Comparison of ENCODE assay signal across 14 cellular contexts in the genomic region with DNA sequence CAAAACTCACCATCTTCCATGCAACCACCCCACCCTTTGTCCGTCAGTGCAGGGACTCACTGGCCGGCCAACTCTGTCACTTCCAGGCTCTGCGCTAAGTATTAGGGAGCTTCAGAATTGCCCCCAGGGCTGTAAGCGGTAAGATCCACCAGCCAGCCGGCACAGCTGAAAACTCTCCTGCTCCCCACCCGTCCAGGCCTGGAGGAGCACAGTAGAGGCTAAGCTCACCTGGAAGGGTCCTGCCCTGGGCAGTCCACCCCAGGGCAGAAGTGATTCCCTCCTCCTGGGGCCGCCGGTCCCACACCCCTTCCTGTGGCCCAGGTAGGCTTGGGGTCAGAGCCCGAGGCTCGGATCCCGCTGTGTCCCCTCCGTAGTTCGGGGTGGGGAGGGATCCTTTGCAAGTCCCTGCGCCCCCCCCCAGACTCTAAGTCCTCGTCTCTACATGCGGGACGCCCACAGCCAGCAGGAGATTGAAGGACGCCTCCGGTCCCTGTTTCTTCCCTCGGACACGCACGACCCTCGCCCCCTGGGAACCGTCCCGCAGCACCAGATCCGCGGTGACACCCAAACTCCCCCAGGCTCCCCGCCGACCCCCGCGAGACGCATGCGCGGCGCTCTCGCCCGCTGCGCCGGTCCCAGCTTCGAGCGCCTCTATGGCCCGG.
DNase-seq lines count a peak whose midpoint lies in the region; ATAC-seq, FAIRE-seq and TF ChIP-seq lines count a peak whose summit lies in the region.
"Had no signal": no experiment of that assay in that cellular context is flagged by ENCODE, and none has a peak within 500 bp of the region (broad histone marks: within the 10 kb centered on the region; RNA-seq: fewer than 3 reads in every experiment).

No MANE protein-coding gene starts in this region.

- peak overlapping the region; percentile 67 for H3K4me2 ChIP-seq in A549
- H3K4me2 ChIP-seq: BLaER1 treated with 17β-estradiol and CSF1 and Interleukin-3, amounts not matched to agents 10 nM and 100 nM had no signal

- DNase-seq in A549 (ENCODE audit: low read depth in 1 of 2, low spot score in 1 of 2) (no peak), Panc1 (ENCODE audit: low read depth, low spot score) (no peak), esophagus squamous epithelium (lab: John Stamatoyannopoulos, UW) (no peak), DMS114 treated with DMSO at 0.1 percent for 48 hours (lab: John Stamatoyannopoulos, UW; ENCODE audit: unreplicated experiment) (no peak), DMS 273 (lab: John Stamatoyannopoulos, UW; ENCODE audit: unreplicated experiment) (no peak)
- DNase-seq: GM23248, IMR-90, T-helper 1 cell had no signal

- no peak overlapping the region for H3K4me3 Mint-ChIP-seq in nephron

- peaks cover 50% of the 10 kb centered on the region for H3K4me1 Mint-ChIP-seq in nephron

- H3K36me3 ChIP-seq in Panc1 (ENCODE audit: control insufficient read depth, insufficient read depth, low read length) (no peaks in the 10 kb centered on the region), esophagus squamous epithelium (no peaks in the 10 kb centered on the region)
- H3K36me3 ChIP-seq: BLaER1 treated with 17β-estradiol and CSF1 and Interleukin-3, amounts not matched to agents 10 nM and 100 nM; left lung; upper lobe of left lung had no signal

- CTCF ChIA-PET in A549 (lab: Yijun Ruan, JAX) (interaction anchor here (0.6 to 4.5 kb wide), 3 partner anchors 8 to 190 kb away, joined by 3 to 10 read pairs (median 4); no protein-coding TSS in a partner anchor), Panc1 (lab: Charles Lee) (no interaction called here)

- H3K27me3 ChIP-seq in Panc1 (ENCODE audit: control insufficient read depth, insufficient read depth, low read length) (peaks cover 4% of the 10 kb centered on the region; the same call in 1 of the 2 replicates), esophagus squamous epithelium (peaks cover 0 to 15% (median 0%) of the 10 kb centered on the region in 4 donors)
- H3K27me3 ChIP-seq: BLaER1 treated with 17β-estradiol and CSF1 and Interleukin-3, amounts not matched to agents 10 nM and 100 nM had no signal

- no peak for TF ChIP-seq POLR2A in A549 (IDR thresholded peaks at IDR 0.05; ENCODE audit: low read length)
- TF ChIP-seq POLR2A in esophagus squamous epithelium (IDR thresholded peaks at IDR 0.05): no peak

- H3K4me3 ChIP-seq in A549 (peak overlapping the region; percentile 30; the same call in 1 of the 3 replicates), Panc1 (ENCODE audit: low read depth in 2 of 2, low read length in 2 of 2) (no peak overlapping the region), esophagus squamous epithelium (peak overlapping the region; percentile 3 to 58 (median 26))
- H3K4me3 ChIP-seq: BLaER1 treated with 17β-estradiol and CSF1 and Interleukin-3, amounts not matched to agents 10 nM and 100 nM; GM23248; left lung had no signal

- no TSS peak for BruUV-seq in Panc1 (replicated peaks; lab: Mats Ljungman, UMichigan)

- no peaks in the 10 kb centered on the region for H3K9me3 Mint-ChIP-seq in nephron

- no peaks in the 10 kb centered on the region for H3K36me3 Mint-ChIP-seq in nephron (ENCODE audit: low read depth)

- TF ChIP-seq RAD21 in A549 (conservative IDR thresholded peaks at IDR 0.05 in 1 of 2, IDR thresholded peaks at IDR 0.05 in 1 of 2): no peak

- POLR2A ChIA-PET in A549 (lab: Yijun Ruan, JAX) (no interaction called here), Panc1 (lab: Charles Lee) (interaction anchor here (0.6 kb wide), 1 partner anchor 279 kb away, joined by 3 read pairs; no protein-coding TSS in a partner anchor)

- H3K4me1 ChIP-seq in A549 (no peaks in the 10 kb centered on the region), Panc1 (ENCODE audit: control insufficient read depth, insufficient read depth, low read length) (no peaks in the 10 kb centered on the region; the same call in 1 of the 2 replicates), esophagus squamous epithelium (peaks cover 5 to 64% (median 13%) of the 10 kb centered on the region in 3 donors)
- H3K4me1 ChIP-seq: left lung had no signal

- no peaks in the 10 kb centered on the region for H3K27me3 Mint-ChIP-seq in nephron (ENCODE audit: low read depth)

- intact Hi-C loops in Panc1 (cut with micrococcal nuclease; ENCODE audit: unreplicated experiment) (no loop called here), esophagus squamous epithelium (cut with DNase I) (no loop called here)

- in situ Hi-C loops in Panc1 (cut with HindIII; ENCODE audit: low pct_unique_long_range_greater_than_20kb, low sequenced_read_pairs): no loop called here

- H3K27ac Mint-ChIP-seq in nephron: peak overlapping the region in 2 of 3 experiments; percentile 56 to 76

- 82% methylated on average over 18 of the region's 42 CpGs for WGBS in A549 (ENCODE audit: missing lambda C conversion rate)
- 28 to 29% methylated on average over 9 of the region's 42 CpGs for WGBS in esophagus squamous epithelium, 2 donors

- no peak for TF ChIP-seq CTCF in A549 (IDR thresholded peaks at IDR 0.05)
- TF ChIP-seq CTCF in Panc1 (IDR thresholded peaks at IDR 0.05): no peak
- no peak for TF ChIP-seq CTCF in esophagus squamous epithelium (IDR thresholded peaks at IDR 0.05)
- TF ChIP-seq CTCF in nephron (IDR thresholded peaks at IDR 0.05; ENCODE audit: unreplicated experiment in 3 of 3): no peak

- no peak for FAIRE-seq in A549 (lab: Jason Lieb, UNC)

- H3K9me3 ChIP-seq in A549 (no peaks in the 10 kb centered on the region), Panc1 (ENCODE audit: control insufficient read depth, insufficient read depth, low read depth, low read length) (no peaks in the 10 kb centered on the region), esophagus squamous epithelium (no peaks in the 10 kb centered on the region)
- H3K9me3 ChIP-seq: left lung, upper lobe of left lung had no signal

- ATAC-seq in A549: no peak
- peak; percentile 33; the same call in 1 of the 2 replicates for ATAC-seq in Panc1
- ATAC-seq in GM21381 (IDR thresholded peaks at IDR 0.05; ENCODE audit: unreplicated experiment): no peak
- ATAC-seq in HG03469 (IDR thresholded peaks at IDR 0.05; ENCODE audit: unreplicated experiment): no peak
- ATAC-seq: left lung had no signal

- H3K27ac ChIP-seq in A549 (0 out of 6 replicates have a peak overlapping the region, but pooled peaks of 1 of the 2 experiments have one; percentile 21), Panc1 (ENCODE audit: low read length) (no peak overlapping the region), esophagus squamous epithelium (no peak overlapping the region)
- H3K27ac ChIP-seq: BLaER1 treated with 17β-estradiol and CSF1 and Interleukin-3, amounts not matched to agents 10 nM and 100 nM; GM23248; left lung; upper lobe of left lung had no signal

- no peak for TF ChIP-seq EP300 in A549 (IDR thresholded peaks at IDR 0.05)

TF ChIP-seq in A549, 52 proteins besides CTCF, POLR2A, EP300 and RAD21:
- TF ChIP-seq CEBPB (IDR thresholded peaks at IDR 0.05) (no peak), HDAC2 (IDR thresholded peaks at IDR 0.05) (no peak), CHD2 (IDR thresholded peaks at IDR 0.05; ENCODE audit: low read length, partially characterized antibody) (no peak), MAFK (IDR thresholded peaks at IDR 0.05; ENCODE audit: partially characterized antibody) (no peak), GATA3 (IDR thresholded peaks at IDR 0.05; ENCODE audit: borderline replicate concordance) (no peak), RFX5 (IDR thresholded peaks at IDR 0.05) (no peak), KDM5A (IDR thresholded peaks at IDR 0.05) (no peak), HOXB13 (CRISPR knock-in tag; IDR thresholded peaks at IDR 0.05; ENCODE audit: low read depth) (no peak), JUN (IDR thresholded peaks at IDR 0.05) (no peak), FOSL2 (IDR thresholded peaks at IDR 0.05) (no peak), FOSL2 (CRISPR knock-in tag; IDR thresholded peaks at IDR 0.05) (no peak), CHD4 (IDR thresholded peaks at IDR 0.05; ENCODE audit: borderline replicate concordance) (no peak), RARB (CRISPR knock-in tag; IDR thresholded peaks at IDR 0.05) (no peak), ZC3H11A (IDR thresholded peaks at IDR 0.05) (no peak), HOXB5 (CRISPR knock-in tag; IDR thresholded peaks at IDR 0.05) (no peak), ZFP36 (IDR thresholded peaks at IDR 0.05; ENCODE audit: borderline replicate concordance, partially characterized antibody) (no peak), NPAS2 (CRISPR knock-in tag; IDR thresholded peaks at IDR 0.05; ENCODE audit: borderline replicate concordance) (no peak), NR3C1 (IDR thresholded peaks at IDR 0.05) (no peak), MYC (IDR thresholded peaks at IDR 0.05; ENCODE audit: borderline replicate concordance, low read length) (no peak)

Comparison
In these comparisons a context has a peak if more than half of its experiments do, and no peak if none do; other contexts are left out.
1. H3K4me3 ChIP-seq: peak in A549 (single experiment) and esophagus squamous epithelium (4 of 4); none in Panc1 (0 of 2).